Comparison of ENCODE assay signal across 8 cellular contexts in the genomic region with DNA sequence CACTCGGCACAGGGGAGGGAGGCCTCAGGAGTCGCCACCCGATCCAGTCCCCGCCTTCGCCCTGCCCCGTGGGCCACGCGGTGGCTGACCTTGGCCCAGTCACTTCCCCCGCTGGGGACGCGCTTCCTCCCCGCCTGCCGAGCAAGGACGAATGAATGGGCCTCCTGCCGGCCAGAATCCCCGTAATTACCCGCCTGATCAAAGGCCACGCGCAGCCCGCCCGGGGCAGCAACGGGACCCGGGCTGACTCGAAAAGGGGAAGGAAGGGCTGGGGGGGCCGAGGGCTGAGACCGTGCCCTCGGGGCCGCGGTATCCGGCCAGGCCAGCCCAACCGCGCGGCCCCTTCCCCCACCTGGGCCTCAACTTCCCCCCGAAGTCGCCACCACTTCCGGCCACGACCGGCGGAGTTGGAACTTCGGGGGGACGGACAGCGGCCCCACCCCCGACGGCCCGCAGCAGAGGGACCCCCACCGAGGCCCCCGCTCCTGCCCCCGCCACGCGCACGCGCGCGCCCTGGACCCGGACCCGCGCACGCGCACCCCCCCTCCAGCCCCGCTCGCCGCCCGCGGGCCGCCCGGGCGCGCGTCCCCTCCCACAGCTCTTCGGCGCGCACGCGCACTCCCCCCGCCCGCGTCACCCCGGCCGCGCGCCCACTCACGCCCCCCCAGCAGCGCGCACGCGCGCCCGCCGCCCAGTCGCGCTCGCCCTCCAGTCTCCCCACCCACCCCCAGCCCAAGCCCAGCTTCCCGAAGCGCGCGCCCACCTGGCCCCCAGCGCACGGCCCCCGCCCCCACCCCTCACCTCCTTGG. TPM values are rescaled to one million over a fixed set of nuclear protein-coding genes. Genes with fewer than 3 reads are reported as not detected.
DNase-seq lines count a peak whose midpoint lies in the region; ATAC-seq and TF ChIP-seq lines count a peak whose summit lies in the region.

No MANE protein-coding gene starts in this region.

- peaks cover 6 to 25% of the 10 kb centered on the region in 2 donors for H3K4me1 ChIP-seq in lung (ENCODE audit: control insufficient read depth in 2 of 2, insufficient read depth in 2 of 2, low read length in 2 of 2)

- 1% methylated on average over 48 to 98 of the region's 99 CpGs for WGBS in lung, 2 donors

- no peaks in the 10 kb centered on the region for H3K27me3 ChIP-seq in lung (ENCODE audit: control insufficient read depth, insufficient read depth)

- TF ChIP-seq CTCF in lung (IDR thresholded peaks at IDR 0.05; ENCODE audit: control extremely low read depth, extremely low read depth): no peak

- H3K36me3 ChIP-seq in lung (ENCODE audit: control insufficient read depth in 2 of 2, insufficient read depth in 2 of 2, low read length in 2 of 2): peaks cover 0 to under 1% of the 10 kb centered on the region in 2 donors

- H3K27ac ChIP-seq in lung (ENCODE audit: low read depth in 1 of 2, low read length in 1 of 2): peak overlapping the region; percentile 96 to 97

- DNase-seq in NCI-H2029 (lab: John Stamatoyannopoulos, UW) (peak; percentile 54), NCI-H2029 treated with DMSO at 0.1 percent for 48 hours (lab: John Stamatoyannopoulos, UW) (no peak), NCI-H460 (ENCODE audit: extremely low read depth, low read depth) (peak; percentile 45), dermis microvascular lymphatic vessel endothelial cell (ENCODE audit: low read depth in 2 of 2) (peak; percentile 73 to 88), lung (ENCODE audit: low spot score) (peak; percentile 84)
- peak; percentile 71 for DNase-seq in activated CD4-positive, alpha-beta T cell treated with anti-CD3 and anti-CD28 coated beads, Interleukin-2, amount 50 U/mL, for 1 hour
- peak; percentile 73 to 77 (median 76) for DNase-seq in stimulated activated CD4-positive, alpha-beta T cell treated with anti-CD3 and anti-CD28 coated beads, TNF-alpha, amount 100 ng/mL, for 4 hours (ENCODE audit: low read depth in 3 of 3)

- no peaks in the 10 kb centered on the region for H3K9me3 ChIP-seq in lung (ENCODE audit: control insufficient read depth in 2 of 2, insufficient read depth in 1 of 2, low read length in 1 of 2)

- ATAC-seq in HG02943 (IDR thresholded peaks at IDR 0.05; ENCODE audit: low read depth, unreplicated experiment) (peak; percentile 27), lung (ENCODE audit: insufficient read depth, low FRiP score) (peak; percentile 35)

- H3K4me3 ChIP-seq in lung: peak overlapping the region; percentile 85

RNA-seq across cellular contexts. Expression of a gene that starts 0.5 kb away (rescaled TPM):
- 26.8 and 32.8 TPM in 2 replicates for total RNA-seq in NCI-H460 (2014; rRNA removed; shearing (Covaris generic))
- 20.8 and 25.2 TPM in 2 replicates for polyA plus RNA-seq in NCI-H460 (2014; cell fraction: nucleus; rRNA removed)
- total RNA-seq in dermis microvascular lymphatic vessel endothelial cell (25.7 and 33.4 TPM in 2 replicates), lung (10 to 100 TPM; 27.5 to 44.7 TPM)
- 10 to 100 TPM; 29.3 to 35.1 TPM for polyA plus RNA-seq in lung

RNA-seq across cellular contexts. Expression of a gene that starts 20.5 kb away (rescaled TPM):
- total RNA-seq in NCI-H460 (2014; rRNA removed; shearing (Covaris generic)): 9.0 and 10.7 TPM in 2 replicates
- 38.3 and 38.4 TPM in 2 replicates for polyA plus RNA-seq in NCI-H460 (2014; cell fraction: nucleus; rRNA removed)
- total RNA-seq in dermis microvascular lymphatic vessel endothelial cell (10.7 and 16.1 TPM in 2 replicates), lung (10 to 100 TPM; 39.2 to 55.5 TPM)
- 10 to 100 TPM; 27.8 to 44.1 TPM for polyA plus RNA-seq in lung

RNA-seq across cellular contexts. Expression of a gene that starts 55.2 kb away (rescaled TPM):
- 0.22 TPM in 1 of 2 replicates, not detected in the other for total RNA-seq in NCI-H460 (2014; rRNA removed; shearing (Covaris generic))
- not detected in 2 replicates for polyA plus RNA-seq in NCI-H460 (2014; cell fraction: nucleus; rRNA removed)
- total RNA-seq in dermis microvascular lymphatic vessel endothelial cell (not detected in 2 replicates), lung (not detected)
- not detected for polyA plus RNA-seq in lung
